Comparison of ENCODE assay signal across 7 cellular contexts in genomic region chr19:5719274-5719960, GRCh38. TPM values are rescaled to one million over a fixed set of nuclear protein-coding genes. Genes with fewer than 3 reads are reported as not detected.
A peak's percentile ranks its signal among the peaks of the same experiment; 100 is the strongest.
DNase-seq lines count a peak whose midpoint lies in the region; ATAC-seq and TF ChIP-seq lines count a peak whose summit lies in the region.

No MANE protein-coding gene starts in this region.

- no peak for TF ChIP-seq CTCF in fibroblast of villous mesenchyme (IDR thresholded peaks at IDR 0.05; ENCODE audit: insufficient read depth, low read depth, low read length)

- H3K4me3 ChIP-seq in GM08714 (ENCODE audit: low read length) (peak overlapping the region; percentile 88), fibroblast of villous mesenchyme (ENCODE audit: low read depth, low read length) (peak overlapping the region; percentile 88)

- ATAC-seq in HG03097 (IDR thresholded peaks at IDR 0.05; ENCODE audit: low FRiP score, unreplicated experiment) = peak; percentile 0

- DNase-seq in activated CD4-positive, alpha-beta T cell treated with anti-CD3 and anti-CD28 coated beads, Interleukin-2, amount 50 U/mL, for 48 hours = peak; percentile 44 to 49
- DNase-seq in fibroblast of villous mesenchyme (ENCODE audit: low read depth) (peak; percentile 59), pons (ENCODE audit: low spot score) (peak; percentile 11), KG1 (lab: John Stamatoyannopoulos, UW) (no peak)
- no peak for DNase-seq in central memory CD4-positive, alpha-beta T cell

RNA-seq across cellular contexts. Expression of gene LONP1, which starts 0.5 kb away (rescaled TPM):
- 65.2 and 116 TPM in 2 replicates for total RNA-seq in fibroblast of villous mesenchyme

RNA-seq across cellular contexts. Expression of gene CATSPERD, which starts 1.0 kb away (rescaled TPM):
- total RNA-seq in fibroblast of villous mesenchyme = not detected in 2 replicates

RNA-seq across cellular contexts. Expression of gene RPL36, which starts 29.3 kb away (rescaled TPM):
- total RNA-seq in fibroblast of villous mesenchyme = 257 and 261 TPM in 2 replicates

RNA-seq across cellular contexts. Expression of gene HSD11B1L, which starts 38.6 kb away (rescaled TPM):
- total RNA-seq in fibroblast of villous mesenchyme = 6.5 and 9.0 TPM in 2 replicates

RNA-seq across cellular contexts. Expression of gene MICOS13, which starts 39.1 kb away (rescaled TPM):
- total RNA-seq in fibroblast of villous mesenchyme = 21.2 and 31.9 TPM in 2 replicates

Comparison
In these comparisons a context has a peak if more than half of its experiments do, and no peak if none do; other contexts are left out.
1. DNase-seq: peak in activated CD4-positive, alpha-beta T cell treated with anti-CD3 and anti-CD28 coated beads, Interleukin-2, amount 50 U/mL, for 48 hours (2 of 2), fibroblast of villous mesenchyme (single experiment) and pons (single experiment); none in KG1 (single experiment) and central memory CD4-positive, alpha-beta T cell (single experiment).